ENCODE assay signal across 20 cellular contexts in genomic region chr13:27082325-27082724, GRCh38.
DNase-seq lines count a peak whose midpoint lies in the region; ATAC-seq, FAIRE-seq and TF ChIP-seq lines count a peak whose summit lies in the region.
"Had no signal": no experiment of that assay in that cellular context is flagged by ENCODE, and none has a peak within 500 bp of the region (broad histone marks: within the 10 kb centered on the region; RNA-seq: fewer than 3 reads in every experiment).

No MANE protein-coding gene starts in this region.

- TF ChIP-seq CTCF in astrocyte (IDR thresholded peaks at IDR 0.05; ENCODE audit: insufficient read depth, low read depth, low read length) = no peak
- no peak for TF ChIP-seq CTCF in left lung (IDR thresholded peaks at IDR 0.05)
- TF ChIP-seq CTCF in adrenal gland (IDR thresholded peaks at IDR 0.05) = no peak

- H4K20me1 ChIP-seq in astrocyte (ENCODE audit: insufficient read depth, low read length) = peaks cover 22% of the 10 kb centered on the region
- H4K20me1 ChIP-seq: BLaER1 had no signal

- no peaks in the 10 kb centered on the region for H3K9me3 Mint-ChIP-seq in activated T-cell treated with anti-CD3 and anti-CD28 coated beads, Interleukin-2, amount 50 U/mL, for 72 hours
- H3K9me3 Mint-ChIP-seq in astrocyte (ENCODE audit: unreplicated experiment) = peaks cover 4% of the 10 kb centered on the region

- no peak for DNase-seq in activated T-cell treated with anti-CD3 and anti-CD28 coated beads, Interleukin-2, amount 50 U/mL, for 72 hours
- no peak for DNase-seq in activated T-cell treated with anti-CD3 and anti-CD28 coated beads for 4 hours
- DNase-seq in astrocyte (ENCODE audit: low read depth) = peak; percentile 61
- no peak for DNase-seq in left lung
- DNase-seq in anterior cingulate cortex (lab: John Stamatoyannopoulos, UW) = no peak
- DNase-seq in activated CD4-positive, alpha-beta T cell treated with anti-CD3 and anti-CD28 coated beads for 4 hours = no peak
- no peak for DNase-seq in adrenal gland
- DNase-seq: GOT3, NCI-H1417 treated with DMSO at 0.1 percent for 48 hours, NCI-H187 treated with DMSO at 0.1 percent for 48 hours, NCI-H345, NCI-H524 treated with DMSO at 0.1 percent for 48 hours, SJCRH30 had no signal

- no peak overlapping the region for H3K4me3 ChIP-seq in astrocyte (ENCODE audit: insufficient read depth, low read depth, low read length)
- H3K4me3 ChIP-seq in left lung = no peak overlapping the region
- H3K4me3 ChIP-seq in adrenal gland = no peak overlapping the region
- H3K4me3 ChIP-seq: BLaER1, SJCRH30 had no signal

- H3K27ac ChIP-seq in astrocyte (ENCODE audit: low read depth, low read length) = no peak overlapping the region
- no peak overlapping the region for H3K27ac ChIP-seq in left lung
- H3K27ac ChIP-seq in adrenal gland = no peak overlapping the region
- H3K27ac ChIP-seq: BLaER1, SJCRH30 had no signal

- peaks cover 26% of the 10 kb centered on the region for H3K4me1 Mint-ChIP-seq in activated T-cell treated with anti-CD3 and anti-CD28 coated beads, Interleukin-2, amount 50 U/mL, for 72 hours (ENCODE audit: low read depth)
- peaks cover 17% of the 10 kb centered on the region for H3K4me1 Mint-ChIP-seq in astrocyte (ENCODE audit: low read depth, unreplicated experiment)

- H3K4me2 ChIP-seq in astrocyte (ENCODE audit: low read length) = no peak overlapping the region
- H3K4me2 ChIP-seq: BLaER1 had no signal

- no peak for ATAC-seq in activated T-cell treated with anti-CD3 and anti-CD28 coated beads, Interleukin-2, amount 50 U/mL, for 72 hours (replicated peaks in 1 of 2)
- ATAC-seq in left lung (peak; percentile 86), HG03045 (IDR thresholded peaks at IDR 0.05; ENCODE audit: unreplicated experiment) (no peak)
- ATAC-seq: HepG2 had no signal

- no peak overlapping the region for H3K4me3 Mint-ChIP-seq in activated T-cell treated with anti-CD3 and anti-CD28 coated beads, Interleukin-2, amount 50 U/mL, for 72 hours
- no peak overlapping the region for H3K4me3 Mint-ChIP-seq in astrocyte (ENCODE audit: unreplicated experiment)

- H3K4me1 ChIP-seq in astrocyte (ENCODE audit: insufficient read depth, low read length) = peaks cover 7% of the 10 kb centered on the region
- H3K4me1 ChIP-seq in left lung = peaks cover 3 to 6% of the 10 kb centered on the region in 2 donors
- H3K4me1 ChIP-seq in adrenal gland (replicated peaks in 1 of 2) = no peaks in the 10 kb centered on the region
- H3K4me1 ChIP-seq: BLaER1 had no signal

- no peak overlapping the region for H2AFZ ChIP-seq in astrocyte (ENCODE audit: low read depth, low read length)

- TF ChIP-seq POLR2A in adrenal gland (IDR thresholded peaks at IDR 0.05) = no peak

- H3K27ac Mint-ChIP-seq in activated T-cell treated with anti-CD3 and anti-CD28 coated beads, Interleukin-2, amount 50 U/mL, for 72 hours = peak overlapping the region; percentile 60
- no peak overlapping the region for H3K27ac Mint-ChIP-seq in astrocyte (ENCODE audit: unreplicated experiment)

- H3K36me3 ChIP-seq in astrocyte (ENCODE audit: insufficient read depth, low read length) (peaks cover 10% of the 10 kb centered on the region), left lung (peaks cover 0 to 20% of the 10 kb centered on the region in 2 donors), adrenal gland (replicated peaks in 1 of 2) (no peaks in the 10 kb centered on the region)

- FAIRE-seq in astrocyte (lab: Jason Lieb, UNC) = no peak
- FAIRE-seq: A204.1, D721Med, GM12891, GM19239, HepG2 had no signal

- 76 to 95% (median 87%) methylated on average over 1 of the region's 1 CpG for WGBS in adrenal gland, 4 donors

- H3K27me3 Mint-ChIP-seq in activated T-cell treated with anti-CD3 and anti-CD28 coated beads, Interleukin-2, amount 50 U/mL, for 72 hours (ENCODE audit: low read depth) = no peaks in the 10 kb centered on the region
- H3K27me3 Mint-ChIP-seq in astrocyte (ENCODE audit: low read depth, unreplicated experiment) = no peaks in the 10 kb centered on the region

- H3K9me3 ChIP-seq in astrocyte (ENCODE audit: insufficient read depth, low read depth, low read length) (no peaks in the 10 kb centered on the region), left lung (no peaks in the 10 kb centered on the region), adrenal gland (replicated peaks in 1 of 3) (no peaks in the 10 kb centered on the region)
- H3K9me3 ChIP-seq: BLaER1, SJCRH30 had no signal

- H3K79me2 ChIP-seq in astrocyte (ENCODE audit: insufficient read depth, low read length) = no peaks in the 10 kb centered on the region

- intact Hi-C loops in left lung (cut with DNase I) = no loop called here
- intact Hi-C loops in adrenal gland (cut with DNase I) = no loop called here

- H3K36me3 Mint-ChIP-seq in activated T-cell treated with anti-CD3 and anti-CD28 coated beads, Interleukin-2, amount 50 U/mL, for 72 hours (ENCODE audit: insufficient read depth in 2 of 2) = peaks cover 11 to 26% of the 10 kb centered on the region in 2 donors
- H3K36me3 Mint-ChIP-seq in astrocyte (ENCODE audit: low read depth, unreplicated experiment) = peaks cover 11% of the 10 kb centered on the region

- no peaks in the 10 kb centered on the region for H3K27me3 ChIP-seq in astrocyte (ENCODE audit: insufficient read depth, low read length)
- H3K27me3 ChIP-seq in left lung = no peaks in the 10 kb centered on the region
- no peaks in the 10 kb centered on the region for H3K27me3 ChIP-seq in adrenal gland
- H3K27me3 ChIP-seq: BLaER1, SJCRH30 had no signal

- H3K9ac ChIP-seq in astrocyte (ENCODE audit: low read length) = no peak overlapping the region
- H3K9ac ChIP-seq: BLaER1 had no signal
